8 cellular contexts compared by ENCODE assay signal in genomic region chr10:100186253-100186780, GRCh38. TPM values are rescaled to one million over a fixed set of nuclear protein-coding genes. Genes with fewer than 3 reads are reported as not detected.
A peak's percentile ranks its signal among the peaks of the same experiment; 100 is the strongest.
DNase-seq lines count a peak whose midpoint lies in the region; ATAC-seq and TF ChIP-seq lines count a peak whose summit lies in the region.

No MANE protein-coding gene starts in this region.

- H3K4me2 ChIP-seq in osteoblast (ENCODE audit: insufficient read depth, low read length), result peak overlapping the region; percentile 85

- DNase-seq in NCI-H82 (lab: John Stamatoyannopoulos, UW), result peak; percentile 71
- no peak for DNase-seq in NCI-H82 treated with DMSO at 0.1 percent for 48 hours (lab: John Stamatoyannopoulos, UW; ENCODE audit: unreplicated experiment)
- DNase-seq in activated B cell treated with CpG ODN at 0.5 μM for 24 hours, result no peak
- DNase-seq in fibroblast of villous mesenchyme (ENCODE audit: low read depth), result peak; percentile 60
- no peak for DNase-seq in osteoblast (ENCODE audit: insufficient read length, low spot score, missing footprints)
- no peak for DNase-seq in G401 (ENCODE audit: low spot score)

- H3K4me3 ChIP-seq in HUES64 (ENCODE audit: low read length) (peak overlapping the region; percentile 76), fibroblast of villous mesenchyme (ENCODE audit: low read depth, low read length) (peak overlapping the region; percentile 79), osteoblast (ENCODE audit: insufficient read depth, low read length) (peak overlapping the region; percentile 95)

- H3K9me3 ChIP-seq in HUES64 (ENCODE audit: insufficient read depth, low read depth, low read length) (no peaks in the 10 kb centered on the region), osteoblast (ENCODE audit: low read depth, low read length) (no peaks in the 10 kb centered on the region)

- in situ Hi-C loops in G401 (cut with HindIII; ENCODE audit: low sequenced_read_pairs), result no loop called here

- H4K20me1 ChIP-seq in osteoblast (ENCODE audit: insufficient read depth, low read length), result peaks cover 5% of the 10 kb centered on the region

- H3K79me2 ChIP-seq in osteoblast (ENCODE audit: insufficient read depth, low read length), result peaks cover 57% of the 10 kb centered on the region

- peaks cover 37% of the 10 kb centered on the region for H3K4me1 Mint-ChIP-seq in activated B cell treated with CpG ODN at 0.5 μM for 24 hours

- H3K36me3 ChIP-seq in HUES64 (ENCODE audit: insufficient read depth, low read length) (peaks cover 55% of the 10 kb centered on the region), osteoblast (ENCODE audit: insufficient read depth, low read length) (peaks cover 24% of the 10 kb centered on the region)

- H3K9me3 Mint-ChIP-seq in activated B cell treated with CpG ODN at 0.5 μM for 24 hours, result no peaks in the 10 kb centered on the region

- H3K36me3 Mint-ChIP-seq in activated B cell treated with CpG ODN at 0.5 μM for 24 hours (ENCODE audit: low read depth), result peaks cover 50% of the 10 kb centered on the region

- H3K9ac ChIP-seq in HUES64 (ENCODE audit: low read depth, low read length), result peak overlapping the region; percentile 86

- H3K27me3 ChIP-seq in HUES64 (ENCODE audit: insufficient read depth, low read length) (no peaks in the 10 kb centered on the region), osteoblast (ENCODE audit: insufficient read depth, low read length) (no peaks in the 10 kb centered on the region)

- POLR2A ChIA-PET in activated B cell treated with CpG ODN at 0.5 μM for 24 hours (lab: Charles Lee), result interaction anchor here (0.7 kb wide), 1 partner anchor 17 kb away, joined by 3 read pairs; no protein-coding TSS in a partner anchor

- peak overlapping the region; percentile 98 for H3K4me3 Mint-ChIP-seq in activated B cell treated with CpG ODN at 0.5 μM for 24 hours

- peak overlapping the region; percentile 92 for H3K27ac Mint-ChIP-seq in activated B cell treated with CpG ODN at 0.5 μM for 24 hours

- no peaks in the 10 kb centered on the region for H3K27me3 Mint-ChIP-seq in activated B cell treated with CpG ODN at 0.5 μM for 24 hours

- ATAC-seq in GM21528 (IDR thresholded peaks at IDR 0.05; ENCODE audit: low FRiP score, unreplicated experiment), result peak; percentile 44
- peak; percentile 60 for ATAC-seq in activated B cell treated with CpG ODN at 0.5 μM for 24 hours (ENCODE audit: low read depth)

- no peak for TF ChIP-seq CTCF in activated B cell treated with CpG ODN at 0.5 μM for 24 hours (IDR thresholded peaks at IDR 0.05)
- no peak for TF ChIP-seq CTCF in fibroblast of villous mesenchyme (IDR thresholded peaks at IDR 0.05; ENCODE audit: insufficient read depth, low read depth, low read length)
- no peak for TF ChIP-seq CTCF in osteoblast (IDR thresholded peaks at IDR 0.05; ENCODE audit: extremely low read depth, low read depth, low read length)

- H2AFZ ChIP-seq in osteoblast (ENCODE audit: low read length), result peak overlapping the region; percentile 87

- H3K4me1 ChIP-seq in HUES64 (ENCODE audit: insufficient read depth, low read length) (peaks cover 10% of the 10 kb centered on the region; the same call in 1 of the 2 replicates), osteoblast (ENCODE audit: insufficient read depth, low read length) (peaks cover 23% of the 10 kb centered on the region)

- 10% methylated on average over 14 of the region's 14 CpGs for WGBS in HUES64

- CTCF ChIA-PET in activated B cell treated with CpG ODN at 0.5 μM for 24 hours (lab: Charles Lee), result no interaction called here

- peak overlapping the region; percentile 82 for H3K27ac ChIP-seq in HUES64 (ENCODE audit: low read depth, low read length)
- H3K27ac ChIP-seq in osteoblast (ENCODE audit: low read depth, low read length), result peak overlapping the region; percentile 89

- intact Hi-C loops in activated B cell treated with CpG ODN at 0.5 μM for 24 hours (cut with micrococcal nuclease), result loop anchor here (1.0 to 10.0 kb wide), 6 partner anchors 43 to 726 kb away; partner anchors contain the start of genes CHUK, COX15, CUTC and HIF1AN

RNA-seq across cellular contexts. Expression of gene ERLIN1, which starts 0.5 kb away (rescaled TPM):
- 29.6 TPM for polyA plus RNA-seq in HUES64 (2013, experiment 1 of 2)
- 33.2 TPM for polyA plus RNA-seq in HUES64 (2013, experiment 2 of 2)
- total RNA-seq in activated B cell treated with CpG ODN at 0.5 μM for 24 hours, result 5.6 and 7.6 TPM in 2 replicates
- total RNA-seq in fibroblast of villous mesenchyme, result 21.6 and 37.1 TPM in 2 replicates
- 28.6 and 33.0 TPM in 2 replicates for total RNA-seq in osteoblast
- total RNA-seq in G401 (2014; rRNA removed; shearing (Covaris generic)), result 39.0 TPM in 2 replicates

RNA-seq across cellular contexts. Expression of gene CHUK, which starts 43.1 kb away (rescaled TPM):
- polyA plus RNA-seq in HUES64 (2013, experiment 1 of 2), result 17.1 TPM
- 17.3 TPM for polyA plus RNA-seq in HUES64 (2013, experiment 2 of 2)
- total RNA-seq in activated B cell treated with CpG ODN at 0.5 μM for 24 hours (17.7 and 21.6 TPM in 2 replicates), fibroblast of villous mesenchyme (21.9 and 29.4 TPM in 2 replicates), osteoblast (22.4 and 23.2 TPM in 2 replicates)
- total RNA-seq in G401 (2014; rRNA removed; shearing (Covaris generic)), result 16.5 and 30.8 TPM in 2 replicates

Comparison
In these comparisons a context has a peak if more than half of its experiments do, and no peak if none do; other contexts are left out.
1. DNase-seq: peak in NCI-H82 (single experiment) and fibroblast of villous mesenchyme (single experiment); none in NCI-H82 treated with DMSO at 0.1 percent for 48 hours (single experiment), activated B cell treated with CpG ODN at 0.5 μM for 24 hours (single experiment), osteoblast (single experiment) and G401 (single experiment).
2. Peak in every context shown above with its lines, with median percentiles within 50 percentile points of each other: H3K4me3 ChIP-seq.